ENCODE assay signal across 27 cellular contexts in the genomic region with DNA sequence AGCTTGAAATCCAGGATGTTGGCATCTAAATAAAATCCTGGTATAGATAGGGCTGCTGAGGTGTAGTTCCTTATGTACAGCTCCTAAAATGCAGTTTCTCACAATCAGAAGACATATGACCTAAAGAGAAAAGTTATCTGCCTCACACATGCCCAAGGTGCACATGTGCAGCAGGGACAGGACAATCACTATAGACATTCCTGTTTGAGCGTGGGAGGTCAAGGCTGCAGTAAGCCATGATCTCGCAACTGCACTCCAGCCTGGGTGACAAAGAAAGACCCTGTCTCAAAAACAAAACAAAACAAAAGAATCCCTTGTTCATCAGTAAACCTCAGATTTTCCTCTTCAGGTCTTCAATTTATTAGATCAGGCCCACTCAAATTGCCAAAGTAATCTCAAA.
"Had no signal": no experiment of that assay in that cellular context is flagged by ENCODE, and none has a peak within 500 bp of the region (broad histone marks: within the 10 kb centered on the region; RNA-seq: fewer than 3 reads in every experiment).

No MANE protein-coding gene starts in this region.

- H3K4me3 ChIP-seq: stomach, suprapubic skin, testis, thoracic aorta, thyroid gland, tibial artery, tibial nerve, transverse colon, upper lobe of left lung, upper lobe of right lung, uterus, vagina had no signal

- H3K27me3 ChIP-seq: stomach, suprapubic skin, testis, thyroid gland, tibial artery, tibial nerve, transverse colon, upper lobe of left lung, upper lobe of right lung, uterus, vagina had no signal

- ATAC-seq: stimulated activated effector memory CD8-positive, alpha-beta T cell treated with anti-CD3 and anti-CD28 coated beads, Interleukin-12 subunit alpha, Interleukin-12 subunit beta, amount 100 ng/mL, for 72 hours; stimulated activated memory B cell treated with anti-CD40 and anti-IgM and Interleukin-4, amounts not matched to agents 10 μg/mL and 1 μg/mL and 100 μg/mL, for 72 hours; stimulated activated naive B cell treated with anti-CD40 and anti-IgM and Interleukin-4, amounts not matched to agents 10 μg/mL and 1 μg/mL and 100 μg/mL, for 72 hours; stimulated activated naive CD8-positive, alpha-beta T cell treated with anti-CD3 and anti-CD28 coated beads, Interleukin-15, amount 100 ng/mL, for 72 hours; stimulated activated naive CD8-positive, alpha-beta T cell treated with anti-CD3 and anti-CD28 coated beads, Interleukin-15, Interleukin-2, amounts not matched to agents 100 U/mL and 50 U/mL, for 24 hours; upper lobe of right lung had no signal

- FAIRE-seq: urothelium cell line had no signal

- H3K4me1 ChIP-seq: suprapubic skin, testis, thyroid gland, tibial artery, transverse colon, upper lobe of left lung, upper lobe of right lung, uterus, vagina had no signal

- H3K27ac ChIP-seq: stomach, suprapubic skin, testis, thoracic aorta, thyroid gland, tibial artery, tibial nerve, transverse colon, upper lobe of left lung, upper lobe of right lung, uterus, vagina had no signal

- H3K36me3 ChIP-seq: thoracic aorta, thyroid gland, transverse colon, upper lobe of right lung, uterus, vagina had no signal

- H3K9me3 ChIP-seq: stomach, suprapubic skin, testis, thoracic aorta, thyroid gland, tibial artery, tibial nerve, transverse colon, upper lobe of left lung, upper lobe of right lung, uterus, vagina had no signal

- DNase-seq: stimulated activated CD4-positive, alpha-beta T cell treated with anti-CD3 and anti-CD28 coated beads, Interleukin-2, amount 100 ng/mL, for 48 hours; stimulated activated CD4-positive, alpha-beta T cell treated with anti-CD3 and anti-CD28 coated beads, Interleukin-4, amount 100 ng/mL, for 1 hour; stimulated activated CD4-positive, alpha-beta T cell treated with anti-CD3 and anti-CD28 coated beads, Interleukin-4, amount 100 ng/mL, for 24 hours; stimulated activated CD4-positive, alpha-beta T cell treated with anti-CD3 and anti-CD28 coated beads, Interleukin-4, amount 100 ng/mL, for 4 hours; stimulated activated CD8-positive, alpha-beta memory T cell treated with anti-CD3 and anti-CD28 coated beads, Interleukin-4, amount 100 ng/mL, for 48 hours; stimulated activated naive B cell treated with anti-CD40 and anti-IgM and Interleukin-4, amounts not matched to agents 10 μg/mL and 1 μg/mL and 100 μg/mL, for 72 hours; stimulated activated naive CD4-positive, alpha-beta T cell; stimulated activated naive CD4-positive, alpha-beta T cell treated with Interleukin-2 at 50 U/mL for 16 hours; stimulated activated naive CD8-positive, alpha-beta T cell treated with anti-CD3 and anti-CD28 coated beads, Interleukin-15, amount 100 ng/mL, for 72 hours; stimulated activated naive CD8-positive, alpha-beta T cell treated with anti-CD3 and anti-CD28 coated beads, Interleukin-15, Interleukin-2, amounts not matched to agents 100 U/mL and 50 U/mL, for 24 hours; stomach; substantia nigra; transverse colon; trophoblast cell; upper lobe of left lung; upper lobe of right lung had no signal
